In genomic region chr15:52569244-52569585, GRCh38 we compare ENCODE assay signal across 8 cellular contexts. TPM values are rescaled to one million over a fixed set of nuclear protein-coding genes. Genes with fewer than 3 reads are reported as not detected.
A peak's percentile ranks its signal among the peaks of the same experiment; 100 is the strongest.
DNase-seq lines count a peak whose midpoint lies in the region; ATAC-seq, FAIRE-seq and TF ChIP-seq lines count a peak whose summit lies in the region.

No MANE protein-coding gene starts in this region.

- H3K79me2 ChIP-seq in OCI-LY3 (ENCODE audit: low read length): peaks cover 44% of the 10 kb centered on the region

- H3K36me3 Mint-ChIP-seq in Calu3 (ENCODE audit: insufficient read depth, unreplicated experiment): peaks cover 21% of the 10 kb centered on the region

- FAIRE-seq in pancreas (lab: Jason Lieb, UNC): no peak

- ATAC-seq in pancreas (peak in 1 of 4 donors; percentile 2), HG03460 (IDR thresholded peaks at IDR 0.05; ENCODE audit: unreplicated experiment) (no peak)

- H3K4me1 Mint-ChIP-seq in Calu3 (ENCODE audit: low read depth, unreplicated experiment): peaks cover 9% of the 10 kb centered on the region

- peak overlapping the region; percentile 92 for H3K27ac Mint-ChIP-seq in Calu3 (ENCODE audit: unreplicated experiment)

- 37 to 41% methylated on average over 10 of the region's 10 CpGs for WGBS in pancreas, 2 donors

- no peaks in the 10 kb centered on the region for H3K9me3 Mint-ChIP-seq in Calu3 (ENCODE audit: low read depth, unreplicated experiment)

- CTCF ChIA-PET in Calu3 (lab: Charles Lee): interaction anchor here (0.5 to 1.2 kb wide), 2 partner anchors 22 to 32 kb away, joined by 3 to 5 read pairs; no protein-coding TSS in a partner anchor

- H3K4me3 ChIP-seq in OCI-LY3 (ENCODE audit: low read length): peak overlapping the region; percentile 81
- H3K4me3 ChIP-seq in epithelial cell of esophagus (ENCODE audit: low read length): peak overlapping the region; percentile 84
- peak overlapping the region in 3 of 4 donors; percentile 67 to 83 (median 74) for H3K4me3 ChIP-seq in pancreas

- peak overlapping the region; percentile 80 for H3K27ac ChIP-seq in OCI-LY3 (ENCODE audit: low read length)
- H3K27ac ChIP-seq in pancreas: peak overlapping the region; percentile 94 to 98 (median 96)

- peaks cover 8% of the 10 kb centered on the region for H3K36me3 ChIP-seq in OCI-LY3 (replicated peaks; ENCODE audit: low read depth, low read length)
- no peaks in the 10 kb centered on the region for H3K36me3 ChIP-seq in pancreas

- peak overlapping the region; percentile 90 for H3K4me2 ChIP-seq in OCI-LY3 (ENCODE audit: low read length)

- H3K4me3 Mint-ChIP-seq in Calu3 (ENCODE audit: low read depth, unreplicated experiment): peak overlapping the region; percentile 65

- peaks cover 30% of the 10 kb centered on the region for H4K20me1 ChIP-seq in OCI-LY3 (ENCODE audit: insufficient read depth, low read length)

- H3K4me1 ChIP-seq in OCI-LY3 (ENCODE audit: low read length): peaks cover 30% of the 10 kb centered on the region
- H3K4me1 ChIP-seq in pancreas: peaks cover 6 to 20% (median 18%) of the 10 kb centered on the region in 3 donors

- TF ChIP-seq CTCF in Calu3 (IDR thresholded peaks at IDR 0.05; ENCODE audit: unreplicated experiment) (no peak), OCI-LY3 (IDR thresholded peaks at IDR 0.05; ENCODE audit: low read depth, low read length) (no peak), epithelial cell of esophagus (IDR thresholded peaks at IDR 0.05; ENCODE audit: insufficient read depth, low read depth, low read length, missing control alignments) (no peak), pancreas (IDR thresholded peaks at IDR 0.05) (no peak)

- intact Hi-C loops in Calu3 (cut with micrococcal nuclease; ENCODE audit: unreplicated experiment) (loop anchor here (5.0 to 10.0 kb wide), 3 partner anchors 108 to 314 kb away; partner anchors contain the start of gene ATOSA), pancreas (cut with DNase I) (no loop called here)

- H3K27me3 ChIP-seq in OCI-LY3 (ENCODE audit: low read depth, low read length) (no peaks in the 10 kb centered on the region), pancreas (no peaks in the 10 kb centered on the region)

- H3K9ac ChIP-seq in OCI-LY3 (ENCODE audit: low read length): peak overlapping the region; percentile 97; the same call in 1 of the 2 replicates

- no TSS peak for BruUV-seq in Calu3 (replicated peaks; lab: Mats Ljungman, UMichigan)

- H2AFZ ChIP-seq in OCI-LY3 (ENCODE audit: low read depth, low read length): peak overlapping the region; percentile 98

- H3K9me3 ChIP-seq in OCI-LY3 (ENCODE audit: insufficient read depth, low read length) (no peaks in the 10 kb centered on the region), pancreas (no peaks in the 10 kb centered on the region)

- DNase-seq in Calu3: no peak
- no peak for DNase-seq in epithelial cell of esophagus (ENCODE audit: low read depth)
- DNase-seq in pancreas: no peak
- DNase-seq in GF-D8 (lab: John Stamatoyannopoulos, UW): no peak
- no peak for DNase-seq in COLO668 (lab: John Stamatoyannopoulos, UW; ENCODE audit: unreplicated experiment)
- DNase-seq in NK-92 treated with Interleukin-12 subunit alpha and Interleukin-12 subunit beta, amount 100 ng/mL, for 24 hours (lab: John Stamatoyannopoulos, UW): no peak

- no peaks in the 10 kb centered on the region for H3K27me3 Mint-ChIP-seq in Calu3 (ENCODE audit: unreplicated experiment)

RNA-seq across cellular contexts. Expression of gene ARPP19, which starts 0.4 kb away (rescaled TPM):
- 145 and 155 TPM in 2 replicates for total RNA-seq in Calu3 (2022)
- total RNA-seq in pancreas: 10 to 100 TPM; 34.5 to 73.3 (median 46.2) TPM
- polyA plus RNA-seq in pancreas: 10 to 100 TPM; 11.4 to 30.0 TPM

RNA-seq across cellular contexts. Expression of gene MYO5A, which starts 40.5 kb away (rescaled TPM):
- total RNA-seq in Calu3 (2022): 5.1 and 6.1 TPM in 2 replicates
- total RNA-seq in pancreas: 10 to 100 TPM in 3 of 6 donors, 1 to 10 TPM in 3; 7.2 to 11.9 (median 9.8) TPM
- polyA plus RNA-seq in pancreas: 1 to 10 TPM; 2.4 to 3.1 TPM
